In genomic region chrX:153225438-153226098, GRCh38 we compare ENCODE assay signal across 20 cellular contexts. TPM values are rescaled to one million over a fixed set of nuclear protein-coding genes. Genes with fewer than 3 reads are reported as not detected.
DNase-seq lines count a peak whose midpoint lies in the region; ATAC-seq, FAIRE-seq and TF ChIP-seq lines count a peak whose summit lies in the region.
"Had no signal": no experiment of that assay in that cellular context is flagged by ENCODE, and none has a peak within 500 bp of the region (broad histone marks: within the 10 kb centered on the region; RNA-seq: fewer than 3 reads in every experiment).

No MANE protein-coding gene starts in this region.

- H3K4me1 Mint-ChIP-seq in WTC11 (peaks cover 18% of the 10 kb centered on the region), neural crest cell (peaks cover 28% of the 10 kb centered on the region)

- ATAC-seq in WTC11 (no peak), GM18498 (IDR thresholded peaks at IDR 0.05; ENCODE audit: unreplicated experiment) (no peak)

- DNase-seq in GM19239 (ENCODE audit: insufficient read length, low spot score) (no peak), WTC11 (ENCODE audit: low spot score) (no peak), neural crest cell (ENCODE audit: low read depth, low spot score) (no peak), SW480 (ENCODE audit: low spot score) (no peak), Kasumi-1 (lab: John Stamatoyannopoulos, UW) (no peak), HTR-8/SVneo (ENCODE audit: insufficient read length, low spot score) (no peak)
- DNase-seq: GDM1, KG1, NCI-H1092 treated with DMSO at 0.1 percent for 48 hours, NCI-H1436 treated with DMSO at 0.1 percent for 48 hours, NCI-H1930, NCI-H510A treated with DMSO at 0.1 percent for 48 hours, Peyer's patch, Right ventricle myocardium superior had no signal

- no peaks in the 10 kb centered on the region for H3K36me3 Mint-ChIP-seq in WTC11
- peaks cover 3% of the 10 kb centered on the region for H3K36me3 Mint-ChIP-seq in neural crest cell (ENCODE audit: low read depth)

- FAIRE-seq in GM19239 (lab: Jason Lieb, UNC) (peak; percentile 75), HTR-8/SVneo (lab: Jason Lieb, UNC) (no peak)

- H3K4me3 ChIP-seq in iPS-18c (ENCODE audit: insufficient read depth, low read depth, low read length) = 0 out of 2 replicates have a peak overlapping the region, but pooled peaks have one; percentile 15
- H3K4me3 ChIP-seq: Peyer's patch had no signal

- H3K27me3 Mint-ChIP-seq in WTC11 (ENCODE audit: low read depth) (no peaks in the 10 kb centered on the region; the same call in 1 of the 2 replicates), neural crest cell (ENCODE audit: low read depth) (no peaks in the 10 kb centered on the region)

- CTCF ChIA-PET in WTC11 (lab: Charles Lee) = no interaction called here

- POLR2A ChIA-PET in WTC11 (lab: Charles Lee) = no interaction called here

- H3K9me3 ChIP-seq in iPS-18c (ENCODE audit: control insufficient read depth, insufficient read depth, low read length) = peaks cover 2% of the 10 kb centered on the region
- H3K9me3 ChIP-seq: Peyer's patch had no signal

- no peak for TF ChIP-seq CTCF in WTC11 (IDR thresholded peaks at IDR 0.05)
- TF ChIP-seq CTCF in neural crest cell (conservative IDR thresholded peaks at IDR 0.05) = no peak

- H3K27ac Mint-ChIP-seq in WTC11 = peak overlapping the region; percentile 89
- peak overlapping the region; percentile 75 for H3K27ac Mint-ChIP-seq in neural crest cell (ENCODE audit: unreplicated experiment)
- H3K27ac Mint-ChIP-seq: HFFc6 had no signal

- H3K9me3 Mint-ChIP-seq in WTC11 = no peaks in the 10 kb centered on the region; the same call in 1 of the 2 replicates
- H3K9me3 Mint-ChIP-seq in neural crest cell = peaks cover 11% of the 10 kb centered on the region
- H3K9me3 Mint-ChIP-seq: HFFc6 had no signal

- H3K4me3 Mint-ChIP-seq in WTC11 (peak overlapping the region; percentile 52), neural crest cell (peak overlapping the region; percentile 49)
- H3K4me3 Mint-ChIP-seq: HFFc6 had no signal

TF ChIP-seq in WTC11, 78 proteins besides CTCF, POLR2A, EP300 and RAD21:
- TF ChIP-seq TEAD1 (CRISPR knock-in tag; IDR thresholded peaks at IDR 0.05) (no peak), ZNF396 (CRISPR knock-in tag; IDR thresholded peaks at IDR 0.05; ENCODE audit: borderline replicate concordance) (no peak), ZNF671 (CRISPR knock-in tag; IDR thresholded peaks at IDR 0.05) (no peak), ATF1 (CRISPR knock-in tag; IDR thresholded peaks at IDR 0.05) (no peak), CREB1 (CRISPR knock-in tag; IDR thresholded peaks at IDR 0.05) (no peak), ZNF219 (CRISPR knock-in tag; IDR thresholded peaks at IDR 0.05; ENCODE audit: borderline replicate concordance) (no peak), TP53 (CRISPR knock-in tag; IDR thresholded peaks at IDR 0.05) (no peak), NFYB (CRISPR knock-in tag; conservative IDR thresholded peaks at IDR 0.05; ENCODE audit: low read depth) (no peak), ZBTB43 (CRISPR knock-in tag; IDR thresholded peaks at IDR 0.05) (no peak), ZNF317 (CRISPR knock-in tag; IDR thresholded peaks at IDR 0.05; ENCODE audit: borderline replicate concordance, low read depth) (no peak), ZNF416 (CRISPR knock-in tag; IDR thresholded peaks at IDR 0.05) (no peak), MLX (CRISPR knock-in tag; IDR thresholded peaks at IDR 0.05) (no peak), MYBL2 (CRISPR knock-in tag; IDR thresholded peaks at IDR 0.05) (no peak), ARID4B (CRISPR knock-in tag; IDR thresholded peaks at IDR 0.05; ENCODE audit: borderline replicate concordance) (no peak), MAX (CRISPR knock-in tag; IDR thresholded peaks at IDR 0.05) (no peak), KAT7 (CRISPR knock-in tag; IDR thresholded peaks at IDR 0.05; ENCODE audit: borderline replicate concordance) (no peak), USF2 (CRISPR knock-in tag; IDR thresholded peaks at IDR 0.05) (no peak), ZNF121 (CRISPR knock-in tag; IDR thresholded peaks at IDR 0.05) (no peak)

RNA-seq across cellular contexts. Expression of gene MAGEA1, which starts 46.5 kb away (rescaled TPM):
- total RNA-seq in WTC11 (2021) (not detected in 3 replicates), neural crest cell (not detected in 2 replicates)
- total RNA-seq: A172, H7, HFFc6, OCI-LY7, Peyer's patch, Right ventricle myocardium superior had no signal
